In the genomic region with DNA sequence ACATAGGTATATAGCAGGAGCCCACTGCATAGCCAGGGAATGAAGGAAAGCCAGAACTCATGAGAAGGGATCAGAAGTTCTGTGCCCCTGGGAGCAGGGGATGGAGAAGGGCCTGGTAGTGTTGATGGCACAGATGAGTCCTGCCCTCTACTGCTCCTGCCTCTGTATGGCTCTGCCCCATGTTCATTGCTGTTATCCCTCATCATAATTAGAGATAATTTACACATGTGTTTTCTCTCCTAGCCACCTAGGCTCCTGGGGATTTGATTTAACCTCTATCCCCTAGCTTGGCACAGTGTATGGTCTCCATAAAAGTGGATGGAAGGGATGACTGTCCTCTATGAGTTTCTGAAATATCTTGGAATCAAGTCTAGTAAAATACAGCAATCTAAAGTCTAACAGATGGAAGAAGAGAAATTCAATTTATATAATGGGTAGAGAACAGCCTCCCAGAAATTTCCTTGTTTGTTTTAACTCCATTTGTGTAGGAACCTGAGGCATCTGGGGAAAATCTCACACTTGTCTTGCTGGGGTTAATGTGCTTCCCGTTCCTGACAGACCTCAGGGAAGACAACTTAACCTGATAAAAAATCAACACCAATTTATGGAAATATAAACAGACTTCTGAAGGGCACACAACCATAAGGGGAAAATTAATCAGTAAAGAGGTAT, we compare ENCODE assay signal across 31 cellular contexts.
"Had no signal": no experiment of that assay in that cellular context is flagged by ENCODE, and none has a peak within 500 bp of the region (broad histone marks: within the 10 kb centered on the region; RNA-seq: fewer than 3 reads in every experiment).

No MANE protein-coding gene starts in this region.

- H3K27me3 ChIP-seq: colonic mucosa, SJCRH30 had no signal

- ATAC-seq: activated CD8-positive, alpha-beta memory T cell treated with anti-CD3 and anti-CD28 coated beads, Interleukin-2, amount 10 ng/mL, durations not matched to agents 7 days and 5 days; activated naive CD8-positive, alpha-beta T cell treated with anti-CD3 and anti-CD28 coated beads, Interleukin-2, amount 50 U/mL, for 24 hours had no signal

- H3K9me3 ChIP-seq: colonic mucosa, SJCRH30 had no signal

- DNase-seq: activated B cell treated with CpG ODN at 0.5 μM for 24 hours; activated CD4-positive, alpha-beta memory T cell treated with anti-CD3 and anti-CD28 coated beads, Interleukin-2, amount 10 ng/mL, durations not matched to agents 7 days and 5 days; activated CD4-positive, alpha-beta T cell treated with anti-CD3 and anti-CD28 coated beads for 48 hours; activated CD4-positive, CD25-positive, alpha-beta regulatory T cell treated with anti-CD3 and anti-CD28 coated beads, Interleukin-2, amount 50 U/mL, for 72 hours; activated CD8-positive, alpha-beta memory T cell treated with anti-CD3 and anti-CD28 coated beads for 24 hours; activated CD8-positive, alpha-beta memory T cell treated with anti-CD3 and anti-CD28 coated beads, Interleukin-2, amount 10 ng/mL, durations not matched to agents 7 days and 5 days; activated CD8-positive, alpha-beta memory T cell treated with anti-CD3 and anti-CD28 coated beads, Interleukin-2, amount 50 U/mL, for 48 hours; activated effector memory CD4-positive, alpha-beta T cell treated with Interleukin-2 at 50 U/mL for 16 hours; activated naive CD4-positive, alpha-beta T cell treated with anti-CD3 and anti-CD28 coated beads, Interleukin-2, amount 10 ng/mL, durations not matched to agents 7 days and 5 days; activated naive CD8-positive, alpha-beta T cell treated with anti-CD3 and anti-CD28 coated beads, Interleukin-2, amount 50 U/mL, for 24 hours; activated T-cell treated with anti-CD3 and anti-CD28 coated beads, Interleukin-2, amount 50 U/mL, for 48 hours; anterior cingulate cortex; central memory CD4-positive, alpha-beta T cell; colonic mucosa; NCI-H1048; NCI-H146; NCI-H187; NCI-H2029 treated with DMSO at 0.1 percent for 48 hours; NCI-H2107; NCI-H226; NCI-H446 treated with DMSO at 0.1 percent for 48 hours; NCI-H524; OCI-M1; SHP77; SJCRH30; SW 1271; T-helper 1 cell; T-helper 2 cell; T-helper 9 cell had no signal

- H3K4me1 ChIP-seq: colonic mucosa, SJCRH30 had no signal

- H3K27ac ChIP-seq: colonic mucosa, KMS-11, SJCRH30, VCaP had no signal

- H3K36me3 ChIP-seq: colonic mucosa, SJCRH30 had no signal

- H3K9ac ChIP-seq: KMS-11 had no signal

- H3K4me3 ChIP-seq: colonic mucosa, SJCRH30 had no signal

- H3K4me2 ChIP-seq: KMS-11 had no signal
